In the genomic region with DNA sequence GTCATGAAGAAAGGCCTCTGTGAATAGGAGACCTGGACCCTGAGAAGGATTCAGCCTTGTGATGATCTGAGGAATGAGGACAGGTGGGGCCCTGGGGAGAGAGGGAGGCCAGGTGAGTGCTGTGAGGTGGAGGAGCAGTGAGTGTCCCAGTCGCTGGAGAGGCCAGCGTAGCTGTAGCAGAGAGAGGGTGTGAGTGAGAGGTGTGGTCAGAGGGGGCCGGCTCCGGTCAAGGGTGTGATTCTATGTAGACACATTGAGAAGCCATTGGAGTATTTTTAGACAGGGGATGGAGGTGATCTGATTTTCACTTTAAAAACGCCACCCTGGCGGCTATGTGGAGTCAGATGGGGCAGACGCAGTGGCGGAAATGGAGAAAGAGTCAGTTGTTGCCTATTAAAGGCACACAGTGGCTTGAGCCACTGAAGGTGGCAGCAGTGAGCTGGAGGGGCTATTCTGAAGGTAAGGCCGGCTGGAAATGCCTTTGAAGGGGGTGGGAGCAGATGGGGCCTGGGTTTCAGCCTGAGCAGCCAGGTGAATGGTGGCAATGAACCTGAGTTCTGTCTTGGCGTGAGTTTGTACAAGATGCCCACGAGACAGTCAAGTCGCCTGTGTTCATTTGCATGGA, we compare ENCODE assay signal across 17 cellular contexts. TPM values are rescaled to one million over a fixed set of nuclear protein-coding genes. Genes with fewer than 3 reads are reported as not detected.
DNase-seq lines count a peak whose midpoint lies in the region; ATAC-seq, FAIRE-seq and TF ChIP-seq lines count a peak whose summit lies in the region.
"Had no signal": no experiment of that assay in that cellular context is flagged by ENCODE, and none has a peak within 500 bp of the region (broad histone marks: within the 10 kb centered on the region; RNA-seq: fewer than 3 reads in every experiment).

No MANE protein-coding gene starts in this region.

- WGBS in H1 (ENCODE audit: extremely low coverage in 1 of 2, insufficient coverage in 1 of 2, insufficient read length in 1 of 2, insufficient replicate concordance in 2 of 2, low coverage in 1 of 2, low lambda C conversion rate in 2 of 2, missing lambda C conversion rate in 1 of 2), 2 experiments: 88% methylated on average over 12 of the region's 12 CpGs; no CpG with 5 or more reads in 1 of the 2 experiments

- H2AFZ ChIP-seq in OCI-LY3 (ENCODE audit: low read depth, low read length) (no peak overlapping the region), H1 (ENCODE audit: low read length) (no peak overlapping the region)

- H2BK12ac ChIP-seq in H1 (ENCODE audit: low read depth, low read length): no peak overlapping the region

- no peak overlapping the region for H3K18ac ChIP-seq in H1 (ENCODE audit: extremely low read depth, low read length)

- DNase-seq in GM12865 (ENCODE audit: low read depth) (peak; percentile 10), H1 (ENCODE audit: low read depth in 1 of 2, low spot score in 2 of 2) (no peak), nucleus accumbens (lab: John Stamatoyannopoulos, UW) (no peak)
- DNase-seq: activated CD4-positive, CD25-positive, alpha-beta regulatory T cell treated with anti-CD3 and anti-CD28 coated beads, Interleukin-2, amount 50 U/mL, for 72 hours; DMS153; KG1; naive B cell; NCI-H2081 treated with DMSO at 0.1 percent for 48 hours had no signal

- no peak for TF ChIP-seq EP300 in H1 (IDR thresholded peaks at IDR 0.05; ENCODE audit: borderline replicate concordance in 1 of 2, low read depth in 2 of 2, low read length in 2 of 2)

- no peak overlapping the region for H4K5ac ChIP-seq in H1 (ENCODE audit: insufficient read length, low read depth, low read length)

- peak overlapping the region; percentile 45 for H3K4me2 ChIP-seq in OCI-LY3 (ENCODE audit: low read length)
- H3K4me2 ChIP-seq in H1 (ENCODE audit: insufficient read depth in 1 of 2, low read depth in 2 of 2, low read length in 2 of 2): no peak overlapping the region

- H3K9ac ChIP-seq in OCI-LY3 (ENCODE audit: low read length) (no peak overlapping the region), H1 (replicated peaks in 1 of 4; ENCODE audit: extremely low read depth in 1 of 4, low read depth in 3 of 4, low read length in 3 of 4) (no peak overlapping the region)

- H4K91ac ChIP-seq in H1 (replicated peaks; ENCODE audit: insufficient read length, low read length): no peak overlapping the region

- H3K23ac ChIP-seq in H1 (ENCODE audit: insufficient read length): no peak overlapping the region

- 0 out of 2 replicates have a peak, but pooled peaks cover 2% of the 10 kb centered on the region for H3K79me1 ChIP-seq in H1 (ENCODE audit: low read depth, low read length)

- H3K27me3 ChIP-seq in OCI-LY3 (ENCODE audit: low read depth, low read length) (peaks cover 7% of the 10 kb centered on the region; the same call in 1 of the 2 replicates), H1 (replicated peaks in 1 of 4; ENCODE audit: control insufficient read depth in 3 of 4, extremely low read depth in 1 of 4, insufficient read depth in 3 of 4, low read length in 3 of 4) (no peaks in the 10 kb centered on the region)

- H3K4me3 ChIP-seq in GM12865 (ENCODE audit: low read depth, low read length) (no peak overlapping the region), OCI-LY3 (ENCODE audit: low read length) (0 out of 2 replicates have a peak overlapping the region, but pooled peaks have one; percentile 33), H1 (ENCODE audit: extremely low read depth in 1 of 4, insufficient read depth in 2 of 4, low read depth in 3 of 4, low read length in 4 of 4) (no peak overlapping the region)

- POLR2A ChIA-PET in H1 (lab: Charles Lee; ENCODE audit: partially characterized antibody): no interaction called here

- H4K20me1 ChIP-seq in OCI-LY3 (ENCODE audit: insufficient read depth, low read length) (no peaks in the 10 kb centered on the region), H1 (replicated peaks in 1 of 2; ENCODE audit: control insufficient read depth in 1 of 2, insufficient read depth in 2 of 2, low read length in 2 of 2) (peaks cover 0 to 1% of the 10 kb centered on the region in 2 experiments)

- H3K56ac ChIP-seq in H1 (replicated peaks; ENCODE audit: insufficient read length, low read depth, low read length): no peak overlapping the region

- H3K36me3 ChIP-seq in OCI-LY3 (replicated peaks; ENCODE audit: low read depth, low read length) (no peaks in the 10 kb centered on the region), H1 (ENCODE audit: control insufficient read depth in 2 of 4, insufficient read depth in 4 of 4, low read length in 3 of 4) (peaks cover 0 to 4% (median 0%) of the 10 kb centered on the region in 4 experiments; a peak in 1 of 8 replicates)

- peak; percentile 43 to 48 for TF ChIP-seq RAD21 in H1 (IDR thresholded peaks at IDR 0.05 in 1 of 2, conservative IDR thresholded peaks at IDR 0.05 in 1 of 2; ENCODE audit: low read depth in 2 of 2, low read length in 2 of 2)

- no peak overlapping the region for H2BK5ac ChIP-seq in H1 (ENCODE audit: low read depth, low read length)

- H2BK15ac ChIP-seq in H1 (ENCODE audit: low read length): no peak overlapping the region

- H4K8ac ChIP-seq in H1 (ENCODE audit: extremely low read depth, insufficient read depth, low read length): no peak overlapping the region

- H3K23me2 ChIP-seq in H1 (ENCODE audit: low read depth, low read length): no peaks in the 10 kb centered on the region

- H3K4me1 ChIP-seq in OCI-LY3 (ENCODE audit: low read length) (no peaks in the 10 kb centered on the region), H1 (replicated peaks in 1 of 4; ENCODE audit: control insufficient read depth in 3 of 4, insufficient read depth in 4 of 4, low read length in 3 of 4) (no peaks in the 10 kb centered on the region)

- H3K9me3 ChIP-seq in OCI-LY3 (ENCODE audit: insufficient read depth, low read length) (no peaks in the 10 kb centered on the region), H1 (ENCODE audit: insufficient read depth in 2 of 2, low read depth in 1 of 2, low read length in 1 of 2) (no peaks in the 10 kb centered on the region)

- no peak for ATAC-seq in HG03565 (IDR thresholded peaks at IDR 0.05; ENCODE audit: unreplicated experiment)
- no peak for ATAC-seq in GM21786 (IDR thresholded peaks at IDR 0.05; ENCODE audit: unreplicated experiment)
- no peak for ATAC-seq in HG03159 (IDR thresholded peaks at IDR 0.05; ENCODE audit: unreplicated experiment)
- ATAC-seq: activated naive CD4-positive, alpha-beta T cell treated with anti-CD3 and anti-CD28 coated beads, Interleukin-2, amount 50 U/mL, for 72 hours; left lobe of liver; Panc1 had no signal

- TF ChIP-seq CTCF in 22Rv1 (IDR thresholded peaks at IDR 0.05) (peak; percentile 26; the same call in 1 of the 2 replicates), GM12865 (IDR thresholded peaks at IDR 0.05; ENCODE audit: insufficient read depth, low read depth, low read length, missing control alignments) (no peak), OCI-LY3 (IDR thresholded peaks at IDR 0.05; ENCODE audit: low read depth, low read length) (peak; percentile 69), H1 (IDR thresholded peaks at IDR 0.05; ENCODE audit: control extremely low read depth in 1 of 3, insufficient read depth in 1 of 3, low read depth in 1 of 3, low read length in 3 of 3) (peak; percentile 44 to 62 (median 50); a peak in 3 of 4 replicates)

- no peak overlapping the region for H2BK120ac ChIP-seq in H1 (replicated peaks; ENCODE audit: low read depth, low read length)

- CTCF ChIA-PET in H1 (lab: Charles Lee; ENCODE audit: partially characterized antibody): interaction anchor here (0.7 to 19.6 kb wide), 16 partner anchors 15 to 457 kb away, joined by 3 to 558 read pairs (median 3); a partner anchor contains a TSS

- no peak overlapping the region for H2AK5ac ChIP-seq in H1 (ENCODE audit: low read depth, low read length)

- H3K14ac ChIP-seq in H1 (ENCODE audit: insufficient read length): no peak overlapping the region

- H3K79me2 ChIP-seq in OCI-LY3 (ENCODE audit: low read length) (no peaks in the 10 kb centered on the region), H1 (ENCODE audit: control insufficient read depth in 1 of 2, insufficient read depth in 2 of 2, low read length in 2 of 2) (no peaks in the 10 kb centered on the region)

- H2BK20ac ChIP-seq in H1 (ENCODE audit: low read length): no peak overlapping the region

- FAIRE-seq in H1 (lab: Jason Lieb, UNC): no peak
- FAIRE-seq: endothelial cell of umbilical vein had no signal

- no peak overlapping the region for H3K4ac ChIP-seq in H1 (replicated peaks; ENCODE audit: insufficient read length, low read depth, low read length)

- no peak overlapping the region for H3K27ac ChIP-seq in 22Rv1
- H3K27ac ChIP-seq in OCI-LY3 (ENCODE audit: low read length): no peak overlapping the region
- no peak overlapping the region for H3K27ac ChIP-seq in H1 (ENCODE audit: low read depth, low read length)

- no peak for TF ChIP-seq POLR2A in H1 (IDR thresholded peaks at IDR 0.05; ENCODE audit: control extremely low read depth in 1 of 2, low read depth in 2 of 2, low read length in 2 of 2)

TF ChIP-seq in H1, 55 proteins besides CTCF, POLR2A, EP300 and RAD21 (continues in another document):
- no peak for TF ChIP-seq SIN3A (conservative IDR thresholded peaks at IDR 0.05 in 1 of 2, IDR thresholded peaks at IDR 0.05 in 1 of 2; ENCODE audit: low read depth in 1 of 2, low read length in 2 of 2)
- no peak for TF ChIP-seq SRF (IDR thresholded peaks at IDR 0.05; ENCODE audit: low read depth, low read length)

RNA-seq across cellular contexts. Expression of a gene that starts 55.6 kb away (rescaled TPM):
- 41.7 and 43.4 TPM in 2 replicates for total RNA-seq in H1 (2021; fragmentation: NEBNext Ultra II Directional; extraction: Animal tissue kit (Norgen Biotek cat#: 25700))
- polyA plus RNA-seq in H1 (2011; rRNA removed): 7.9 and 13.8 TPM in 2 replicates
- polyA plus RNA-seq in H1 (2011; cell fraction: cytosol; rRNA removed): 9.9 TPM
- 22.7 TPM for polyA plus RNA-seq in H1 (2011; cell fraction: nucleus; rRNA removed)
- polyA plus RNA-seq in H1 (2012, experiment 1 of 2): 14.3 to 18.0 TPM (median 16.3 TPM) in 4 replicates
- polyA plus RNA-seq in H1 (2012, experiment 2 of 2): 8.5 TPM
- 16.9 TPM for polyA plus RNA-seq in H1 (2013, experiment 1 of 2)
- 15.7 TPM for polyA plus RNA-seq in H1 (2013, experiment 2 of 2)
- polyA minus RNA-seq in H1 (2011; rRNA and poly(A)+ RNA removed): 23.1 and 26.4 TPM in 2 replicates
- polyA minus RNA-seq in H1 (2011; cell fraction: cytosol; rRNA and poly(A)+ RNA removed): 13.1 TPM
- polyA minus RNA-seq in H1 (2011; cell fraction: nucleus; rRNA and poly(A)+ RNA removed): 21.8 TPM
